35 cellular contexts compared by ENCODE assay signal in the genomic region with DNA sequence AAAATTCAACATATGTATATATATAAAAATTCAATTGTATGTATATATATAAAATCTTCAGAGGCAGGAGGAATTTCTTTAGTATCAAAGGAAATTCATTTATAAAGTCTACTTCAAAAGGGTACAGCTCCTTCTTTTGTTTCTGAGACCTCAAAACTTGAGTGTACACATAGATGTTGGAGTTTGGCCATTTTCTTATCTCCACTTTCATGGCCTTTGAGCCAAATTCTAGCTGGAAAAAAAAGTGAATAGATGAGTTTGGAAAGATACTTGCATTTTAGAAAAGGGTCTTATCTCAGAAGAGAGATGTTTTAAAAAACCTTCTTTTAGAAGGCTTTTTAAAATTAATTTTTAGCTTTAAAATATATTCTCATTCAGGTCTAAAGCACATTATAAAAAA.
"Had no signal": no experiment of that assay in that cellular context is flagged by ENCODE, and none has a peak within 500 bp of the region (broad histone marks: within the 10 kb centered on the region; RNA-seq: fewer than 3 reads in every experiment).

No MANE protein-coding gene starts in this region.

- H3K27me3 Mint-ChIP-seq: activated B cell treated with CpG ODN at 0.5 μM for 24 hours; activated CD4-positive, alpha-beta memory T cell treated with anti-CD3 and anti-CD28 coated beads, Interleukin-2, amount 10 ng/mL, durations not matched to agents 7 days and 5 days; activated CD4-positive, alpha-beta T cell treated with anti-CD3 and anti-CD28 coated beads for 36 hours; activated CD4-positive, alpha-beta T cell treated with anti-CD3 and anti-CD28 coated beads, Interleukin-2, amount 10 ng/mL, durations not matched to agents 7 days and 5 days; activated CD8-positive, alpha-beta memory T cell treated with anti-CD3 and anti-CD28 coated beads, Interleukin-2, amount 10 ng/mL, durations not matched to agents 7 days and 5 days; activated naive CD4-positive, alpha-beta T cell treated with anti-CD3 and anti-CD28 coated beads, Interleukin-2, amount 10 ng/mL, durations not matched to agents 7 days and 5 days; activated naive CD4-positive, alpha-beta T cell treated with anti-CD3 and anti-CD28 coated beads, Interleukin-2, amount 50 U/mL, for 24 hours; activated naive CD8-positive, alpha-beta T cell; activated naive CD8-positive, alpha-beta T cell treated with anti-CD3 and anti-CD28 coated beads, Interleukin-2, amount 10 ng/mL, durations not matched to agents 7 days and 5 days; activated naive CD8-positive, alpha-beta T cell treated with anti-CD3 and anti-CD28 coated beads, Interleukin-2, amount 50 U/mL, for 24 hours; activated T-cell treated with anti-CD3 and anti-CD28 coated beads, Interleukin-2, amount 50 U/mL, for 24 hours had no signal

- H3K27ac ChIP-seq: ascending aorta, body of pancreas, brain microvascular endothelial cell, breast epithelium, VCaP had no signal

- H3K4me3 ChIP-seq: ascending aorta, body of pancreas, breast epithelium had no signal

- DNase-seq: activated B cell treated with CpG ODN at 0.5 μM for 24 hours; activated CD4-positive, alpha-beta memory T cell treated with anti-CD3 and anti-CD28 coated beads, Interleukin-2, amount 10 ng/mL, durations not matched to agents 7 days and 5 days; activated CD4-positive, alpha-beta T cell treated with anti-CD3 and anti-CD28 coated beads for 1 hour; activated CD4-positive, alpha-beta T cell treated with anti-CD3 and anti-CD28 coated beads for 36 hours; activated CD4-positive, alpha-beta T cell treated with anti-CD3 and anti-CD28 coated beads for 48 hours; activated CD4-positive, alpha-beta T cell treated with anti-CD3 and anti-CD28 coated beads, Interleukin-2, amount 10 ng/mL, durations not matched to agents 7 days and 5 days; activated CD4-positive, alpha-beta T cell treated with anti-CD3 and anti-CD28 coated beads, Interleukin-2, amount 50 U/mL, for 48 hours; activated CD8-positive, alpha-beta memory T cell treated with anti-CD3 and anti-CD28 coated beads for 24 hours; activated CD8-positive, alpha-beta memory T cell treated with anti-CD3 and anti-CD28 coated beads, Interleukin-2, amount 10 ng/mL, durations not matched to agents 7 days and 5 days; activated CD8-positive, alpha-beta memory T cell treated with anti-CD3 and anti-CD28 coated beads, Interleukin-2, amount 50 U/mL, for 48 hours; activated CD8-positive, alpha-beta T cell treated with anti-CD3 and anti-CD28 coated beads, Interleukin-2, amount 10 ng/mL, durations not matched to agents 7 days and 5 days; activated effector memory CD4-positive, alpha-beta T cell treated with Interleukin-2 at 50 U/mL for 16 hours; activated gamma-delta T cell; activated naive CD4-positive, alpha-beta T cell treated with anti-CD3 and anti-CD28 coated beads, Interleukin-2, amount 10 ng/mL, durations not matched to agents 7 days and 5 days; activated naive CD4-positive, alpha-beta T cell treated with Interleukin-2 at 50 U/mL for 16 hours; activated naive CD8-positive, alpha-beta T cell treated with anti-CD3 and anti-CD28 coated beads, Interleukin-2, amount 10 ng/mL, durations not matched to agents 7 days and 5 days; activated naive CD8-positive, alpha-beta T cell treated with anti-CD3 and anti-CD28 coated beads, Interleukin-2, amount 50 U/mL, for 24 hours; activated T-cell treated with anti-CD3 and anti-CD28 coated beads, Interleukin-2, amount 50 U/mL, for 24 hours; activated T-cell treated with anti-CD3 and anti-CD28 coated beads, Interleukin-2, amount 50 U/mL, for 48 hours; amygdala; anterior cingulate cortex; body of pancreas; brain microvascular endothelial cell; central memory CD4-positive, alpha-beta T cell; T-helper 1 cell; T-helper 2 cell; T-helper 9 cell had no signal

- H3K27ac Mint-ChIP-seq: activated B cell treated with CpG ODN at 0.5 μM for 24 hours; activated CD4-positive, alpha-beta memory T cell treated with anti-CD3 and anti-CD28 coated beads, Interleukin-2, amount 10 ng/mL, durations not matched to agents 7 days and 5 days; activated CD4-positive, alpha-beta T cell treated with anti-CD3 and anti-CD28 coated beads for 36 hours; activated CD4-positive, alpha-beta T cell treated with anti-CD3 and anti-CD28 coated beads, Interleukin-2, amount 10 ng/mL, durations not matched to agents 7 days and 5 days; activated CD8-positive, alpha-beta memory T cell treated with anti-CD3 and anti-CD28 coated beads, Interleukin-2, amount 10 ng/mL, durations not matched to agents 7 days and 5 days; activated CD8-positive, alpha-beta T cell treated with anti-CD3 and anti-CD28 coated beads, Interleukin-2, amount 10 ng/mL, durations not matched to agents 7 days and 5 days; activated naive CD4-positive, alpha-beta T cell treated with anti-CD3 and anti-CD28 coated beads, Interleukin-2, amount 10 ng/mL, durations not matched to agents 7 days and 5 days; activated naive CD4-positive, alpha-beta T cell treated with anti-CD3 and anti-CD28 coated beads, Interleukin-2, amount 50 U/mL, for 24 hours; activated naive CD8-positive, alpha-beta T cell; activated naive CD8-positive, alpha-beta T cell treated with anti-CD3 and anti-CD28 coated beads, Interleukin-2, amount 10 ng/mL, durations not matched to agents 7 days and 5 days; activated naive CD8-positive, alpha-beta T cell treated with anti-CD3 and anti-CD28 coated beads, Interleukin-2, amount 50 U/mL, for 24 hours; activated T-cell treated with anti-CD3 and anti-CD28 coated beads, Interleukin-2, amount 50 U/mL, for 24 hours; activated T-helper 2 cell treated with anti-CD3 and anti-CD28 coated beads, Interferon-gamma antibody, Interleukin-2, Interleukin-4, amounts not matched to agents 10 μg/mL and 5 μg/mL and 100 μg/mL, durations not matched to agents 14 hours and 24 hours and 36 hours; T-helper 1 cell treated with Interleukin-12 subunit alpha and Interleukin-12 subunit beta and Interleukin-4 antibody, amounts not matched to agents 30 μg/mL and 1 μg/mL, for 36 hours; T-helper 2 cell treated with Interferon-gamma antibody and Interleukin-4, amounts not matched to agents 5 μg/mL and 100 μg/mL, for 36 hours had no signal

- H3K9me3 Mint-ChIP-seq: activated B cell treated with CpG ODN at 0.5 μM for 24 hours; activated CD4-positive, alpha-beta memory T cell treated with anti-CD3 and anti-CD28 coated beads, Interleukin-2, amount 10 ng/mL, durations not matched to agents 7 days and 5 days; activated CD4-positive, alpha-beta T cell treated with anti-CD3 and anti-CD28 coated beads, Interleukin-2, amount 10 ng/mL, durations not matched to agents 7 days and 5 days; activated naive CD4-positive, alpha-beta T cell treated with anti-CD3 and anti-CD28 coated beads, Interleukin-2, amount 10 ng/mL, durations not matched to agents 7 days and 5 days; activated naive CD4-positive, alpha-beta T cell treated with anti-CD3 and anti-CD28 coated beads, Interleukin-2, amount 50 U/mL, for 24 hours; activated naive CD8-positive, alpha-beta T cell treated with anti-CD3 and anti-CD28 coated beads, Interleukin-2, amount 10 ng/mL, durations not matched to agents 7 days and 5 days; activated naive CD8-positive, alpha-beta T cell treated with anti-CD3 and anti-CD28 coated beads, Interleukin-2, amount 50 U/mL, for 24 hours; activated T-cell treated with anti-CD3 and anti-CD28 coated beads, Interleukin-2, amount 50 U/mL, for 24 hours; activated T-helper 2 cell treated with anti-CD3 and anti-CD28 coated beads, Interferon-gamma antibody, Interleukin-2, Interleukin-4, amounts not matched to agents 10 μg/mL and 5 μg/mL and 100 μg/mL, durations not matched to agents 14 hours and 24 hours and 36 hours; T-helper 1 cell treated with Interleukin-12 subunit alpha and Interleukin-12 subunit beta and Interleukin-4 antibody, amounts not matched to agents 30 μg/mL and 1 μg/mL, for 36 hours; T-helper 2 cell treated with Interferon-gamma antibody and Interleukin-4, amounts not matched to agents 5 μg/mL and 100 μg/mL, for 36 hours had no signal

- H3K36me3 ChIP-seq: brain microvascular endothelial cell, breast epithelium had no signal

- ATAC-seq: activated CD4-positive, alpha-beta T cell treated with anti-CD3 and anti-CD28 coated beads for 36 hours; activated CD8-positive, alpha-beta memory T cell treated with anti-CD3 and anti-CD28 coated beads, Interleukin-2, amount 10 ng/mL, durations not matched to agents 7 days and 5 days; activated CD8-positive, alpha-beta T cell treated with anti-CD3 and anti-CD28 coated beads, Interleukin-2, amount 10 ng/mL, durations not matched to agents 7 days and 5 days; activated naive CD8-positive, alpha-beta T cell treated with anti-CD3 and anti-CD28 coated beads, Interleukin-2, amount 50 U/mL, for 24 hours; body of pancreas had no signal

- H3K4me3 Mint-ChIP-seq: activated B cell treated with CpG ODN at 0.5 μM for 24 hours; activated CD4-positive, alpha-beta memory T cell treated with anti-CD3 and anti-CD28 coated beads, Interleukin-2, amount 10 ng/mL, durations not matched to agents 7 days and 5 days; activated CD4-positive, alpha-beta T cell treated with anti-CD3 and anti-CD28 coated beads for 36 hours; activated CD4-positive, alpha-beta T cell treated with anti-CD3 and anti-CD28 coated beads, Interleukin-2, amount 10 ng/mL, durations not matched to agents 7 days and 5 days; activated CD8-positive, alpha-beta memory T cell treated with anti-CD3 and anti-CD28 coated beads, Interleukin-2, amount 10 ng/mL, durations not matched to agents 7 days and 5 days; activated CD8-positive, alpha-beta T cell treated with anti-CD3 and anti-CD28 coated beads, Interleukin-2, amount 10 ng/mL, durations not matched to agents 7 days and 5 days; activated naive CD4-positive, alpha-beta T cell treated with anti-CD3 and anti-CD28 coated beads, Interleukin-2, amount 10 ng/mL, durations not matched to agents 7 days and 5 days; activated naive CD4-positive, alpha-beta T cell treated with anti-CD3 and anti-CD28 coated beads, Interleukin-2, amount 50 U/mL, for 24 hours; activated naive CD8-positive, alpha-beta T cell; activated naive CD8-positive, alpha-beta T cell treated with anti-CD3 and anti-CD28 coated beads, Interleukin-2, amount 10 ng/mL, durations not matched to agents 7 days and 5 days; activated naive CD8-positive, alpha-beta T cell treated with anti-CD3 and anti-CD28 coated beads, Interleukin-2, amount 50 U/mL, for 24 hours; activated T-cell treated with anti-CD3 and anti-CD28 coated beads, Interleukin-2, amount 50 U/mL, for 24 hours; T-helper 1 cell treated with Interleukin-12 subunit alpha and Interleukin-12 subunit beta and Interleukin-4 antibody, amounts not matched to agents 30 μg/mL and 1 μg/mL, for 36 hours; T-helper 2 cell treated with Interferon-gamma antibody and Interleukin-4, amounts not matched to agents 5 μg/mL and 100 μg/mL, for 36 hours had no signal

- H3K9me3 ChIP-seq: ascending aorta, body of pancreas, breast epithelium had no signal

- H3K27me3 ChIP-seq: ascending aorta, body of pancreas, brain microvascular endothelial cell, breast epithelium had no signal

- H3K4me1 ChIP-seq: body of pancreas, breast epithelium had no signal

- H3K4me1 Mint-ChIP-seq: activated B cell treated with CpG ODN at 0.5 μM for 24 hours; activated CD4-positive, alpha-beta memory T cell treated with anti-CD3 and anti-CD28 coated beads, Interleukin-2, amount 10 ng/mL, durations not matched to agents 7 days and 5 days; activated CD4-positive, alpha-beta T cell treated with anti-CD3 and anti-CD28 coated beads, Interleukin-2, amount 10 ng/mL, durations not matched to agents 7 days and 5 days; activated CD8-positive, alpha-beta memory T cell treated with anti-CD3 and anti-CD28 coated beads, Interleukin-2, amount 10 ng/mL, durations not matched to agents 7 days and 5 days; activated naive CD4-positive, alpha-beta T cell treated with anti-CD3 and anti-CD28 coated beads, Interleukin-2, amount 10 ng/mL, durations not matched to agents 7 days and 5 days; activated naive CD8-positive, alpha-beta T cell treated with anti-CD3 and anti-CD28 coated beads, Interleukin-2, amount 10 ng/mL, durations not matched to agents 7 days and 5 days; activated naive CD8-positive, alpha-beta T cell treated with anti-CD3 and anti-CD28 coated beads, Interleukin-2, amount 50 U/mL, for 24 hours had no signal
